Comparison of ENCODE assay signal across 22 cellular contexts in the genomic region with DNA sequence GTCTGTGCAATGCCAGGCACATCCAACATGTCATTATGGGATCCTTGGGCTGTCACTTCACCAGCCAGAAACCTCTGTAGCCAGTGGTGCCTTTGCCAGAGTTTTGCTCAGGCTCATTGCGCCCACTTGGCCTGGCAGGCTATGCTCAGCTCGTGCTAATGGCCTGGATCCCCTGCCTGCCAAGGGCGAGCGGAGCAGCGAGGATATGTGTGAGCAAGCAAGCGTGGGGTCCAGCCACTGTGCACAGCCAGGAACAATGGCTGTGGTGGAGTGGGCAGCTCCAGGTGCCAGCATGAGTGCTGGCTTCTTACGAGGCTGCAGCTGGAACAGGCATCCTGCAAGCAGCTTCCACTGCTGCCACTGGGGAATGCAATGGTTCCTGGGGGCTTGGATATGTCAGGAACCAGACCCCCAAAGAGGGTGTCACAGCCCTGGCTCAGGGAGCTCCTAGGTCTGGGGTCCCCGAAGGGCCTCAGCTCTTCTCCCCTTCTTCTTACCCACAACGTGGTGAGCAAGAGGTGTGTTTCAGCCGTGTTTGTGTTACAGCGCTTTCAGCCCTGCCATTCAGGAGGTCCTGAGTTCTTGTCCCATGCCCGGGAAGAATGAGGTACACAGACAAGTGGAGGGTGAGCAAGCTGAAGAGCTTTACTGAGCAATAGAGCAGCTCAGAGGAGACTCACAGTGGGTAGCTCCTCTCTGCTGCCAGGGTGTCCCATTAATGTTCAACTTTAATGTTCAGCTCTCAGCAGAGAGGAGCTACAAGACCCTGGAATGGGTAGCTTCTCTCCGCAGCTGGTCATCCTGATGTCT. TPM values are rescaled to one million over a fixed set of nuclear protein-coding genes. Genes with fewer than 3 reads are reported as not detected.
DNase-seq lines count a peak whose midpoint lies in the region; ATAC-seq, FAIRE-seq and TF ChIP-seq lines count a peak whose summit lies in the region.
"Had no signal": no experiment of that assay in that cellular context is flagged by ENCODE, and none has a peak within 500 bp of the region (broad histone marks: within the 10 kb centered on the region; RNA-seq: fewer than 3 reads in every experiment).

No MANE protein-coding gene starts in this region.

- no peak overlapping the region; the same call in 1 of the 2 replicates for H3K4me2 ChIP-seq in HepG2 (ENCODE audit: low read depth, low read length)

- no peak for FAIRE-seq in HepG2 (lab: Jason Lieb, UNC)
- FAIRE-seq: A204.1, GM12892, TTC549 had no signal

- ATAC-seq in activated T-helper 17 cell treated with anti-CD3 and anti-CD28 coated beads, Interleukin-2, amount 50 U/mL, for 72 hours (replicated peaks): no peak
- no peak for ATAC-seq in HepG2
- ATAC-seq in stimulated activated naive B cell treated with anti-CD40 and anti-IgM and Interleukin-4, amounts not matched to agents 10 μg/mL and 1 μg/mL and 100 μg/mL, for 72 hours (replicated peaks): no peak
- ATAC-seq: activated naive CD8-positive, alpha-beta T cell treated with anti-CD3 and anti-CD28 coated beads, Interleukin-2, amount 50 U/mL, for 24 hours; activated T-cell treated with anti-CD3 and anti-CD28 coated beads, Interleukin-2, amount 50 U/mL, for 4 hours; natural killer cell treated with Interleukin-12 subunit alpha and Interleukin-12 subunit beta and Interleukin-15 and Interleukin-18, amount 100 ng/mL, for 72 hours; stimulated activated naive CD8-positive, alpha-beta T cell treated with anti-CD3 and anti-CD28 coated beads, Interleukin-15, amount 100 ng/mL, for 72 hours had no signal

- peaks cover 5% of the 10 kb centered on the region for H3K36me3 Mint-ChIP-seq in activated CD4-positive, alpha-beta T cell treated with anti-CD3 and anti-CD28 coated beads, Interleukin-2, amount 10 ng/mL, durations not matched to agents 24 days and 14 days (ENCODE audit: low read depth)
- H3K36me3 Mint-ChIP-seq in activated CD4-positive, alpha-beta T cell treated with anti-CD3 and anti-CD28 coated beads, Interleukin-2, amount 10 ng/mL, durations not matched to agents 7 days and 5 days (ENCODE audit: low read depth): peaks cover 6% of the 10 kb centered on the region
- H3K36me3 Mint-ChIP-seq in activated T-helper 17 cell treated with anti-CD3 and anti-CD28 coated beads, Interleukin-2, amount 50 U/mL, for 72 hours (ENCODE audit: low read depth): no peaks in the 10 kb centered on the region
- H3K36me3 Mint-ChIP-seq in stimulated activated naive B cell treated with anti-CD40 and anti-IgM and Interleukin-4, amounts not matched to agents 10 μg/mL and 1 μg/mL and 100 μg/mL, for 72 hours: no peaks in the 10 kb centered on the region
- H3K36me3 Mint-ChIP-seq: natural killer cell treated with Interleukin-12 subunit alpha and Interleukin-12 subunit beta and Interleukin-15 and Interleukin-18, amount 100 ng/mL, for 72 hours had no signal

- TF ChIP-seq POLR2A in HepG2 (IDR thresholded peaks at IDR 0.05; ENCODE audit: insufficient read depth in 1 of 2, low read depth in 2 of 2, low read length in 2 of 2) (no peak), transverse colon (IDR thresholded peaks at IDR 0.05) (no peak)

- no peak for DNase-seq in activated CD4-positive, alpha-beta T cell treated with anti-CD3 and anti-CD28 coated beads, Interleukin-2, amount 10 ng/mL, durations not matched to agents 24 days and 14 days
- DNase-seq in activated CD4-positive, alpha-beta T cell treated with anti-CD3 and anti-CD28 coated beads, Interleukin-2, amount 10 ng/mL, durations not matched to agents 7 days and 5 days: no peak
- no peak for DNase-seq in HepG2 (ENCODE audit: low spot score)
- DNase-seq in transverse colon: no peak
- no peak for DNase-seq in foreskin melanocyte
- DNase-seq in ACHN: no peak
- no peak for DNase-seq in stimulated activated naive B cell treated with anti-CD40 and anti-IgM and Interleukin-4, amounts not matched to agents 10 μg/mL and 1 μg/mL and 100 μg/mL, for 72 hours
- DNase-seq: activated CD4-positive, alpha-beta T cell treated with anti-CD3 and anti-CD28 coated beads, Interleukin-2, amount 50 U/mL, for 4 hours; activated naive CD8-positive, alpha-beta T cell treated with anti-CD3 and anti-CD28 coated beads, Interleukin-2, amount 50 U/mL, for 24 hours; activated T-cell treated with anti-CD3 and anti-CD28 coated beads, Interleukin-2, amount 50 U/mL, for 4 hours; effector CD8-positive, alpha-beta T cell; GF-D8; NCI-H187 treated with DMSO at 0.1 percent for 48 hours; NCI-H526 treated with DMSO at 0.1 percent for 48 hours; stimulated activated naive CD8-positive, alpha-beta T cell treated with anti-CD3 and anti-CD28 coated beads, Interleukin-15, amount 100 ng/mL, for 72 hours had no signal

- H3K4me3 ChIP-seq in HepG2 (replicated peaks in 1 of 3; ENCODE audit: insufficient read depth in 1 of 3, low read depth in 2 of 3, low read length in 3 of 3) (no peak overlapping the region), transverse colon (no peak overlapping the region)
- H3K4me3 ChIP-seq: cardiac muscle cell, uterus had no signal

- in situ Hi-C loops in HepG2 (cut with HindIII; ENCODE audit: extremely low pct_ligation_motif_present, low pct_unique_long_range_greater_than_20kb): no loop called here
- in situ Hi-C loops in transverse colon (cut with MboI; ENCODE audit: low pct_ligation_motif_present in 1 of 4, low pct_unique_long_range_greater_than_20kb in 1 of 4, low sequenced_read_pairs in 3 of 4): no loop called here
- in situ Hi-C loops in ACHN (cut with HindIII; ENCODE audit: low pct_ligation_motif_present, low pct_unique_long_range_greater_than_20kb, low sequenced_read_pairs): no loop called here

- H3K4me1 ChIP-seq in HepG2 (ENCODE audit: insufficient read depth, low read length) (peaks cover 83% of the 10 kb centered on the region), transverse colon (peaks cover 18 to 49% (median 34%) of the 10 kb centered on the region in 4 donors)
- H3K4me1 ChIP-seq: uterus had no signal

- H3K36me3 ChIP-seq in HepG2 (replicated peaks in 1 of 2; ENCODE audit: control insufficient read depth in 1 of 2, insufficient read depth in 2 of 2, low read length in 2 of 2): no peaks in the 10 kb centered on the region
- no peaks in the 10 kb centered on the region for H3K36me3 ChIP-seq in transverse colon
- H3K36me3 ChIP-seq: cardiac muscle cell, uterus had no signal

- no peaks in the 10 kb centered on the region for H4K20me1 ChIP-seq in HepG2 (ENCODE audit: insufficient read depth, low read length)

- no peak for TF ChIP-seq CTCF in HepG2 (CRISPR knock-in tag; IDR thresholded peaks at IDR 0.05)
- no peak for TF ChIP-seq CTCF in transverse colon (IDR thresholded peaks at IDR 0.05)

- H3K27ac ChIP-seq in HepG2 (ENCODE audit: extremely low read length, insufficient read depth, low read length) (no peak overlapping the region), transverse colon (peak overlapping the region; percentile 78 to 91 (median 84))
- H3K27ac ChIP-seq: cardiac muscle cell had no signal

- H3K79me2 ChIP-seq in HepG2 (ENCODE audit: insufficient read depth, low read length): no peaks in the 10 kb centered on the region

- peaks cover 7% of the 10 kb centered on the region for H3K9me3 ChIP-seq in HepG2 (ENCODE audit: low read length)
- no peaks in the 10 kb centered on the region for H3K9me3 ChIP-seq in transverse colon
- H3K9me3 ChIP-seq: uterus had no signal

- peak overlapping the region; percentile 48 for H3K27ac Mint-ChIP-seq in activated CD4-positive, alpha-beta T cell treated with anti-CD3 and anti-CD28 coated beads, Interleukin-2, amount 10 ng/mL, durations not matched to agents 24 days and 14 days
- H3K27ac Mint-ChIP-seq in activated CD4-positive, alpha-beta T cell treated with anti-CD3 and anti-CD28 coated beads, Interleukin-2, amount 10 ng/mL, durations not matched to agents 7 days and 5 days: no peak overlapping the region
- H3K27ac Mint-ChIP-seq in activated T-helper 17 cell treated with anti-CD3 and anti-CD28 coated beads, Interleukin-2, amount 50 U/mL, for 72 hours: peak overlapping the region; percentile 38
- no peak overlapping the region for H3K27ac Mint-ChIP-seq in stimulated activated naive B cell treated with anti-CD40 and anti-IgM and Interleukin-4, amounts not matched to agents 10 μg/mL and 1 μg/mL and 100 μg/mL, for 72 hours
- H3K27ac Mint-ChIP-seq: activated naive CD8-positive, alpha-beta T cell treated with anti-CD3 and anti-CD28 coated beads, Interleukin-2, amount 50 U/mL, for 24 hours; natural killer cell treated with Interleukin-12 subunit alpha and Interleukin-12 subunit beta and Interleukin-15 and Interleukin-18, amount 100 ng/mL, for 72 hours had no signal

- POLR2A ChIA-PET in activated CD4-positive, alpha-beta T cell treated with anti-CD3 and anti-CD28 coated beads, Interleukin-2, amount 10 ng/mL, durations not matched to agents 7 days and 5 days (lab: Charles Lee): no interaction called here
- POLR2A ChIA-PET in HepG2 (lab: Yijun Ruan, JAX): interaction anchor here (0.8 to 2.4 kb wide), 5 partner anchors 16 to 25 kb away, joined by 3 to 14 read pairs (median 5); a partner anchor contains a TSS

- H2AFZ ChIP-seq in HepG2 (ENCODE audit: low read length): no peak overlapping the region

- no TSS peak for BruUV-seq in HepG2 (replicated peaks; lab: Mats Ljungman, UMichigan)

- no peak overlapping the region for H3K9ac ChIP-seq in HepG2 (ENCODE audit: insufficient read depth, low read depth, low read length)

- H3K4me3 Mint-ChIP-seq in activated CD4-positive, alpha-beta T cell treated with anti-CD3 and anti-CD28 coated beads, Interleukin-2, amount 10 ng/mL, durations not matched to agents 24 days and 14 days: no peak overlapping the region
- no peak overlapping the region for H3K4me3 Mint-ChIP-seq in activated CD4-positive, alpha-beta T cell treated with anti-CD3 and anti-CD28 coated beads, Interleukin-2, amount 10 ng/mL, durations not matched to agents 7 days and 5 days
- no peak overlapping the region for H3K4me3 Mint-ChIP-seq in activated T-helper 17 cell treated with anti-CD3 and anti-CD28 coated beads, Interleukin-2, amount 50 U/mL, for 72 hours
- H3K4me3 Mint-ChIP-seq in stimulated activated naive B cell treated with anti-CD40 and anti-IgM and Interleukin-4, amounts not matched to agents 10 μg/mL and 1 μg/mL and 100 μg/mL, for 72 hours: no peak overlapping the region
- H3K4me3 Mint-ChIP-seq: activated naive CD8-positive, alpha-beta T cell treated with anti-CD3 and anti-CD28 coated beads, Interleukin-2, amount 50 U/mL, for 24 hours; activated T-cell treated with anti-CD3 and anti-CD28 coated beads, Interleukin-2, amount 50 U/mL, for 4 hours; natural killer cell treated with Interleukin-12 subunit alpha and Interleukin-12 subunit beta and Interleukin-15 and Interleukin-18, amount 100 ng/mL, for 72 hours; stimulated activated naive CD8-positive, alpha-beta T cell treated with anti-CD3 and anti-CD28 coated beads, Interleukin-15, amount 100 ng/mL, for 72 hours had no signal

- TF ChIP-seq EP300 in HepG2 (IDR thresholded peaks at IDR 0.05; ENCODE audit: low read depth in 2 of 2, low read length in 2 of 2) (no peak), HepG2 (CRISPR knock-in tag; IDR thresholded peaks at IDR 0.05; ENCODE audit: borderline replicate concordance) (no peak), transverse colon (IDR thresholded peaks at IDR 0.05; ENCODE audit: low read depth) (no peak)

- H3K4me1 Mint-ChIP-seq in activated CD4-positive, alpha-beta T cell treated with anti-CD3 and anti-CD28 coated beads, Interleukin-2, amount 10 ng/mL, durations not matched to agents 24 days and 14 days: peaks cover 58% of the 10 kb centered on the region
- H3K4me1 Mint-ChIP-seq in activated CD4-positive, alpha-beta T cell treated with anti-CD3 and anti-CD28 coated beads, Interleukin-2, amount 10 ng/mL, durations not matched to agents 7 days and 5 days: peaks cover 53% of the 10 kb centered on the region
- H3K4me1 Mint-ChIP-seq in activated T-helper 17 cell treated with anti-CD3 and anti-CD28 coated beads, Interleukin-2, amount 50 U/mL, for 72 hours: peaks cover 34% of the 10 kb centered on the region
- peaks cover 31 to 58% of the 10 kb centered on the region in 2 donors for H3K4me1 Mint-ChIP-seq in stimulated activated naive B cell treated with anti-CD40 and anti-IgM and Interleukin-4, amounts not matched to agents 10 μg/mL and 1 μg/mL and 100 μg/mL, for 72 hours

- CTCF ChIA-PET in activated CD4-positive, alpha-beta T cell treated with anti-CD3 and anti-CD28 coated beads, Interleukin-2, amount 10 ng/mL, durations not matched to agents 7 days and 5 days (lab: Charles Lee): interaction anchor here (0.6 to 2.7 kb wide), 7 partner anchors 10 to 234 kb away, joined by 3 to 17 read pairs (median 4); no protein-coding TSS in a partner anchor
- CTCF ChIA-PET in HepG2 (lab: Yijun Ruan, JAX; ENCODE audit: low intra/inter-chr PET ratio, low total read pairs): no interaction called here

- H3K27me3 ChIP-seq in HepG2 (ENCODE audit: control insufficient read depth in 1 of 2, insufficient read depth in 2 of 2, low read length in 2 of 2) (peaks cover 6 to 32% of the 10 kb centered on the region in 2 experiments; a peak in 4 of 5 replicates), transverse colon (no peaks in the 10 kb centered on the region)
- H3K27me3 ChIP-seq: cardiac muscle cell, uterus had no signal

- H3K9me3 Mint-ChIP-seq in activated CD4-positive, alpha-beta T cell treated with anti-CD3 and anti-CD28 coated beads, Interleukin-2, amount 10 ng/mL, durations not matched to agents 24 days and 14 days: no peaks in the 10 kb centered on the region
- peaks cover 2% of the 10 kb centered on the region for H3K9me3 Mint-ChIP-seq in activated CD4-positive, alpha-beta T cell treated with anti-CD3 and anti-CD28 coated beads, Interleukin-2, amount 10 ng/mL, durations not matched to agents 7 days and 5 days
- no peaks in the 10 kb centered on the region for H3K9me3 Mint-ChIP-seq in activated T-helper 17 cell treated with anti-CD3 and anti-CD28 coated beads, Interleukin-2, amount 50 U/mL, for 72 hours
- peaks cover 0 to 1% of the 10 kb centered on the region in 2 donors for H3K9me3 Mint-ChIP-seq in stimulated activated naive B cell treated with anti-CD40 and anti-IgM and Interleukin-4, amounts not matched to agents 10 μg/mL and 1 μg/mL and 100 μg/mL, for 72 hours
- H3K9me3 Mint-ChIP-seq: activated T-cell treated with anti-CD3 and anti-CD28 coated beads, Interleukin-2, amount 50 U/mL, for 4 hours; natural killer cell treated with Interleukin-12 subunit alpha and Interleukin-12 subunit beta and Interleukin-15 and Interleukin-18, amount 100 ng/mL, for 72 hours; stimulated activated naive CD8-positive, alpha-beta T cell treated with anti-CD3 and anti-CD28 coated beads, Interleukin-15, amount 100 ng/mL, for 72 hours had no signal

- intact Hi-C loops in activated CD4-positive, alpha-beta T cell treated with anti-CD3 and anti-CD28 coated beads, Interleukin-2, amount 10 ng/mL, durations not matched to agents 24 days and 14 days (cut with micrococcal nuclease): loop anchor here (10.0 kb wide), 1 partner anchor 438 kb away; no protein-coding TSS in a partner anchor
- intact Hi-C loops in HepG2 (cut with micrococcal nuclease; ENCODE audit: unreplicated experiment): no loop called here
- intact Hi-C loops in transverse colon (cut with DNase I; ENCODE audit: low total_unique reads): no loop called here

- no peaks in the 10 kb centered on the region for H3K27me3 Mint-ChIP-seq in activated CD4-positive, alpha-beta T cell treated with anti-CD3 and anti-CD28 coated beads, Interleukin-2, amount 10 ng/mL, durations not matched to agents 24 days and 14 days
- no peaks in the 10 kb centered on the region for H3K27me3 Mint-ChIP-seq in activated CD4-positive, alpha-beta T cell treated with anti-CD3 and anti-CD28 coated beads, Interleukin-2, amount 10 ng/mL, durations not matched to agents 7 days and 5 days
- H3K27me3 Mint-ChIP-seq in activated T-helper 17 cell treated with anti-CD3 and anti-CD28 coated beads, Interleukin-2, amount 50 U/mL, for 72 hours: no peaks in the 10 kb centered on the region
- no peaks in the 10 kb centered on the region for H3K27me3 Mint-ChIP-seq in stimulated activated naive B cell treated with anti-CD40 and anti-IgM and Interleukin-4, amounts not matched to agents 10 μg/mL and 1 μg/mL and 100 μg/mL, for 72 hours
- H3K27me3 Mint-ChIP-seq: activated naive CD8-positive, alpha-beta T cell treated with anti-CD3 and anti-CD28 coated beads, Interleukin-2, amount 50 U/mL, for 24 hours; natural killer cell treated with Interleukin-12 subunit alpha and Interleukin-12 subunit beta and Interleukin-15 and Interleukin-18, amount 100 ng/mL, for 72 hours; stimulated activated naive CD8-positive, alpha-beta T cell treated with anti-CD3 and anti-CD28 coated beads, Interleukin-15, amount 100 ng/mL, for 72 hours had no signal

- WGBS in HepG2 (ENCODE audit: low lambda C conversion rate): 60% methylated on average over 13 of the region's 13 CpGs
- 100% methylated on average over 9 of the region's 13 CpGs; no CpG with 5 or more reads in 1 of the 2 donors for WGBS in transverse colon (ENCODE audit: low coverage in 1 of 2), 2 donors

- no peak for TF ChIP-seq RAD21 in HepG2 (CRISPR knock-in tag; IDR thresholded peaks at IDR 0.05)

RNA-seq across cellular contexts. Expression of a gene that starts 22.3 kb away (rescaled TPM):
- 117 TPM in 2 replicates for total RNA-seq in activated CD4-positive, alpha-beta T cell treated with anti-CD3 and anti-CD28 coated beads, Interleukin-2, amount 10 ng/mL, durations not matched to agents 24 days and 14 days
- total RNA-seq in activated CD4-positive, alpha-beta T cell treated with anti-CD3 and anti-CD28 coated beads, Interleukin-2, amount 10 ng/mL, durations not matched to agents 7 days and 5 days: 10 to 100 TPM; 66.7 to 76.9 TPM
- total RNA-seq in activated T-helper 17 cell treated with anti-CD3 and anti-CD28 coated beads, Interleukin-2, amount 50 U/mL, for 72 hours: 10 to 100 TPM; 62.4 to 82.8 TPM
- total RNA-seq in HepG2 (2016; rRNA removed; fragmentation: Illumina TruSeq; extraction: Trizol) (19.4 and 75.3 TPM in 2 replicates), transverse colon (10 to 100 TPM; 29.6 to 52.3 (median 36.9) TPM)
- total RNA-seq in HepG2 (2016; cell fraction: cytosol; rRNA removed; fragmentation: Illumina TruSeq; extraction: Trizol; ENCODE audit: low read depth): 17.3 and 19.8 TPM in 2 replicates
- 17.0 and 75.6 TPM in 2 replicates for total RNA-seq in HepG2 (2016; cell fraction: insoluble cytoplasmic fraction; rRNA removed; fragmentation: Illumina TruSeq; extraction: Trizol)
- total RNA-seq in HepG2 (2016; cell fraction: membrane; rRNA removed; fragmentation: Illumina TruSeq; extraction: Trizol): 20.3 and 21.0 TPM in 2 replicates
- 45.7 and 48.4 TPM in 2 replicates for total RNA-seq in HepG2 (2016; cell fraction: nucleus; rRNA removed; fragmentation: Illumina TruSeq; extraction: Trizol)
- 9.9 and 10.2 TPM in 2 replicates for polyA plus RNA-seq in HepG2 (2011; rRNA removed)
- polyA plus RNA-seq in HepG2 (2011; cell fraction: cytosol; rRNA removed): 5.5 and 9.3 TPM in 2 replicates
- 10.9 and 11.3 TPM in 2 replicates for polyA plus RNA-seq in HepG2 (2011; cell fraction: nucleus; rRNA removed)
- polyA plus RNA-seq in HepG2 (2012): 51.4 and 67.5 TPM in 2 replicates
- polyA plus RNA-seq in HepG2 (2016; cell fraction: cytosol; fragmentation: Illumina TruSeq; extraction: Trizol; ENCODE audit: low read depth): 2.6 and 3.5 TPM in 2 replicates
- 131 and 136 TPM in 2 replicates for polyA plus RNA-seq in HepG2 (2016; cell fraction: insoluble cytoplasmic fraction; fragmentation: Illumina TruSeq; extraction: Trizol; ENCODE audit: low read depth)
- 9.6 and 10.8 TPM in 2 replicates for polyA plus RNA-seq in HepG2 (2016; cell fraction: membrane; fragmentation: Illumina TruSeq; extraction: Trizol; ENCODE audit: low read depth)
- 89.8 and 94.4 TPM in 2 replicates for polyA plus RNA-seq in HepG2 (2016; cell fraction: nucleus; fragmentation: Illumina TruSeq; extraction: Trizol; ENCODE audit: insufficient read depth, low read depth)
- polyA minus RNA-seq in HepG2 (2011; rRNA and poly(A)+ RNA removed; ENCODE audit: low replicate concordance): 7.0 and 9.4 TPM in 2 replicates
- 25.1 and 28.4 TPM in 2 replicates for polyA minus RNA-seq in HepG2 (2011; cell fraction: cytosol; rRNA and poly(A)+ RNA removed)
- polyA minus RNA-seq in HepG2 (2011; cell fraction: nucleus; rRNA and poly(A)+ RNA removed): 21.5 and 22.1 TPM in 2 replicates

Comparison
In these comparisons a context has a peak if more than half of its experiments do, and no peak if none do; other contexts are left out.
1. H3K27ac Mint-ChIP-seq: peak in activated CD4-positive, alpha-beta T cell treated with anti-CD3 and anti-CD28 coated beads, Interleukin-2, amount 10 ng/mL, durations not matched to agents 24 days and 14 days (single experiment) and activated T-helper 17 cell treated with anti-CD3 and anti-CD28 coated beads, Interleukin-2, amount 50 U/mL, for 72 hours (single experiment); none in activated CD4-positive, alpha-beta T cell treated with anti-CD3 and anti-CD28 coated beads, Interleukin-2, amount 10 ng/mL, durations not matched to agents 7 days and 5 days (single experiment) and stimulated activated naive B cell treated with anti-CD40 and anti-IgM and Interleukin-4, amounts not matched to agents 10 μg/mL and 1 μg/mL and 100 μg/mL, for 72 hours (single experiment).